ENCODE assay signal across 7 cellular contexts in the genomic region with DNA sequence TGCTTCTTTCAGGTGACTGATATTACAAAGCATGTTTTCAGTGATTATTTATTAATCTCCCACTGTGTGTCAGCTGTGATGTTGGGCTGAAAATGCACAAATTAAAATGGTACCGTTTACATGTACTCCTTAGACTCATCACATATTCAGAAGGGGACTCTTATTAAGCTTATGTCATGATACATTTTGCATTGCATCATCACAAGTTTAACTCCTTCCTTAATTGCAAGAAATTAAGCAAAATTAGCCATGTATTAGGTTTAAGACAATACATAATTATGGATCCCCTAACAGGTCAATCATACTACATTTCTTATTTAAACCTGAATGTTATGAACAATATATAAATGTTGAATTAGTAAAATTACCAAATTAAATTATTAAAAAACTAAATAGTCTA.
"Had no signal": no experiment of that assay in that cellular context is flagged by ENCODE, and none has a peak within 500 bp of the region (broad histone marks: within the 10 kb centered on the region; RNA-seq: fewer than 3 reads in every experiment).

No MANE protein-coding gene starts in this region.

- ATAC-seq: GM23338 had no signal

- DNase-seq: H9, HCEC 1CT had no signal

- H3K4me3 ChIP-seq: GM23338 had no signal

- H3K4me2 ChIP-seq: GM23338, KMS-11 had no signal

- H2AFZ ChIP-seq: GM23338 had no signal

- H3K27ac ChIP-seq: KMS-11 had no signal

- H3K9ac ChIP-seq: KMS-11 had no signal

- FAIRE-seq: H1, H54, HTR-8/SVneo had no signal
